14 cellular contexts compared by ENCODE assay signal in genomic region chr4:101813604-101814003, GRCh38. TPM values are rescaled to one million over a fixed set of nuclear protein-coding genes. Genes with fewer than 3 reads are reported as not detected.
DNase-seq lines count a peak whose midpoint lies in the region; ATAC-seq and TF ChIP-seq lines count a peak whose summit lies in the region.
"Had no signal": no experiment of that assay in that cellular context is flagged by ENCODE, and none has a peak within 500 bp of the region (broad histone marks: within the 10 kb centered on the region; RNA-seq: fewer than 3 reads in every experiment).

No MANE protein-coding gene starts in this region.

- H3K27me3 ChIP-seq in smooth muscle cell (ENCODE audit: low read depth) (no peaks in the 10 kb centered on the region), colonic mucosa (no peaks in the 10 kb centered on the region)
- H3K27me3 ChIP-seq: SJSA1 had no signal

- peaks cover 1% of the 10 kb centered on the region for H3K4me1 ChIP-seq in smooth muscle cell (ENCODE audit: low read depth)
- H3K4me1 ChIP-seq in colonic mucosa: no peaks in the 10 kb centered on the region
- H3K4me1 ChIP-seq: lower lobe of right lung had no signal

- DNase-seq in smooth muscle cell (lab: John Stamatoyannopoulos, UW; ENCODE audit: unreplicated experiment) (no peak), middle frontal gyrus (ENCODE audit: extremely low spot score, low spot score) (no peak), colonic mucosa (no peak)
- no peak for DNase-seq in activated naive CD4-positive, alpha-beta T cell treated with anti-CD3 and anti-CD28 coated beads, Interleukin-2, amount 50 U/mL, for 72 hours (ENCODE audit: low spot score in 2 of 2)
- DNase-seq in activated CD4-positive, alpha-beta T cell treated with anti-CD3 and anti-CD28 coated beads, Interleukin-2, amount 50 U/mL, for 4 hours: no peak
- DNase-seq: activated CD4-positive, alpha-beta T cell treated with anti-CD3 and anti-CD28 coated beads for 1 hour; CD4-positive, CD25-positive, alpha-beta regulatory T cell; lower lobe of right lung; NCI-H524 treated with DMSO at 0.1 percent for 48 hours had no signal

- TF ChIP-seq CTCF in smooth muscle cell (IDR thresholded peaks at IDR 0.05; ENCODE audit: borderline replicate concordance, insufficient read depth, poor library complexity, severe bottlenecking) (no peak), colonic mucosa (IDR thresholded peaks at IDR 0.05) (no peak)

- H3K9ac ChIP-seq in smooth muscle cell (ENCODE audit: low read depth) (no peak overlapping the region), colonic mucosa (ENCODE audit: low read depth in 2 of 2, low read length in 2 of 2) (no peak overlapping the region)

- H3K36me3 ChIP-seq in smooth muscle cell (ENCODE audit: low read depth): no peaks in the 10 kb centered on the region
- no peaks in the 10 kb centered on the region for H3K36me3 ChIP-seq in colonic mucosa
- H3K36me3 ChIP-seq: lower lobe of right lung, SJSA1 had no signal

- no peaks in the 10 kb centered on the region for H3F3A ChIP-seq in smooth muscle cell (ENCODE audit: low read depth)

- no peaks in the 10 kb centered on the region for H3K9me3 Mint-ChIP-seq in activated naive CD4-positive, alpha-beta T cell treated with anti-CD3 and anti-CD28 coated beads, Interleukin-2, amount 50 U/mL, for 72 hours
- H3K9me3 Mint-ChIP-seq: GM23338 had no signal

- no peaks in the 10 kb centered on the region for H3K9me3 ChIP-seq in smooth muscle cell (replicated peaks; ENCODE audit: low read depth)
- no peaks in the 10 kb centered on the region for H3K9me3 ChIP-seq in colonic mucosa
- H3K9me3 ChIP-seq: lower lobe of right lung, SJSA1 had no signal

- H3K36me3 Mint-ChIP-seq in activated naive CD4-positive, alpha-beta T cell treated with anti-CD3 and anti-CD28 coated beads, Interleukin-2, amount 50 U/mL, for 72 hours: no peaks in the 10 kb centered on the region
- H3K36me3 Mint-ChIP-seq: CD4-positive, CD25-positive, alpha-beta regulatory T cell had no signal

- peak overlapping the region; percentile 68 for H2AFZ ChIP-seq in smooth muscle cell (ENCODE audit: low read depth)
- H2AFZ ChIP-seq: GM23338 had no signal

- WGBS in smooth muscle cell (ENCODE audit: low lambda C conversion rate): 94% methylated on average over 5 of the region's 5 CpGs

- intact Hi-C loops in colonic mucosa (cut with DNase I): no loop called here

- no peak overlapping the region for H3K4me3 ChIP-seq in smooth muscle cell
- H3K4me3 ChIP-seq in colonic mucosa: no peak overlapping the region
- H3K4me3 ChIP-seq: GM23338, lower lobe of right lung, SJSA1 had no signal

- no peaks in the 10 kb centered on the region for H4K20me1 ChIP-seq in smooth muscle cell (ENCODE audit: low read depth)

- no peak overlapping the region for H3K27ac Mint-ChIP-seq in activated naive CD4-positive, alpha-beta T cell treated with anti-CD3 and anti-CD28 coated beads, Interleukin-2, amount 50 U/mL, for 72 hours
- H3K27ac Mint-ChIP-seq: CD4-positive, CD25-positive, alpha-beta regulatory T cell; GM23338 had no signal

- no peak overlapping the region for H3K4me2 ChIP-seq in smooth muscle cell
- H3K4me2 ChIP-seq: GM23338 had no signal

- no peak overlapping the region for H3K27ac ChIP-seq in smooth muscle cell (ENCODE audit: low read depth)
- no peak overlapping the region for H3K27ac ChIP-seq in colonic mucosa
- H3K27ac ChIP-seq: lower lobe of right lung, SJSA1 had no signal

- peak; percentile 56 for ATAC-seq in GM18858 (IDR thresholded peaks at IDR 0.05; ENCODE audit: unreplicated experiment)
- peak; percentile 86 for ATAC-seq in GM21825 (IDR thresholded peaks at IDR 0.05; ENCODE audit: unreplicated experiment)
- ATAC-seq in HG03520 (IDR thresholded peaks at IDR 0.05; ENCODE audit: unreplicated experiment): peak; percentile 61
- no peak for ATAC-seq in activated naive CD4-positive, alpha-beta T cell treated with anti-CD3 and anti-CD28 coated beads, Interleukin-2, amount 50 U/mL, for 72 hours
- ATAC-seq: GM23338, lower lobe of right lung had no signal

- H3K79me2 ChIP-seq in smooth muscle cell (ENCODE audit: low read depth): no peaks in the 10 kb centered on the region

RNA-seq across cellular contexts. Expression of gene BANK1, which starts 23.1 kb away (rescaled TPM):
- 0.54 and 0.76 TPM in 2 replicates for total RNA-seq in smooth muscle cell
- 1.2 and 1.5 TPM in 2 replicates for polyA plus RNA-seq in smooth muscle cell
- total RNA-seq in activated naive CD4-positive, alpha-beta T cell treated with anti-CD3 and anti-CD28 coated beads, Interleukin-2, amount 50 U/mL, for 72 hours: not detected
- total RNA-seq in colonic mucosa: 1 to 10 TPM in 1 of 2 donors, under 1 TPM in 1; 0.82 to 1.2 TPM
- total RNA-seq: SJSA1 had no signal

Comparison
In these comparisons a context has a peak if more than half of its experiments do, and no peak if none do; other contexts are left out.
1. ATAC-seq: peak in GM18858 (single experiment), GM21825 (single experiment) and HG03520 (single experiment); none in activated naive CD4-positive, alpha-beta T cell treated with anti-CD3 and anti-CD28 coated beads, Interleukin-2, amount 50 U/mL, for 72 hours (0 of 2).